18 cellular contexts compared by ENCODE assay signal in the genomic region with DNA sequence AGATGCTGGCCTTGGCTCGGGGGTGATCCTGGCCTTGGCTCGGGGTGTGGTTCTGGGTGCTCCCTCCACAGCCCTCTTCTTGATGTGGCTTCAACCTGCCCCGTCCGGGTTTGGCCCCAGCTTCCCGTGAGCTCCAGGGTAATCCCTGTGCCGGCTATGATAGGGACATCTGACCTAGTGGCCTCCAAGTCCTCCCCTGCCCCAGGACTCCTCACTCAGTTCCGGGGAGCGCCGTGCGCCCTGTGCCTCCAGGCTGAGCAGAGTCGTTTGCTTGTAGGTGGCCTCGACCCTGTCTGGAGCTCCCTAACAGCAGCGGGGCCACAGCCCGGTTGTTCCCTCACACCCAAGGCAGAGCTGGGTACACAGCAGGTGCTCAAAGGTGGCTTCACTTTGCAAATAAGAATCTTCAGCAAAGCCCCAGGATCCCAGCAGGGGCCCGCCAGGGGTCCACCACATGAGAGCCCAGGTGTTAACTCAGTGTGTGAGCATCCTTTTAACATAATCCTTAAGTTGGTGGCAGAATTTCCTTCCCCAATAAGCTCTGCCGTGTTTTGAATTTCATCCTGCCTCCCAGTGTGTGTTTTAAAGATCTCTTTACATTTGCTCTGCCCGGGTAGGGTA. TPM values are rescaled to one million over a fixed set of nuclear protein-coding genes. Genes with fewer than 3 reads are reported as not detected.
DNase-seq lines count a peak whose midpoint lies in the region; ATAC-seq, FAIRE-seq and TF ChIP-seq lines count a peak whose summit lies in the region.
"Had no signal": no experiment of that assay in that cellular context is flagged by ENCODE, and none has a peak within 500 bp of the region (broad histone marks: within the 10 kb centered on the region; RNA-seq: fewer than 3 reads in every experiment).

No MANE protein-coding gene starts in this region.

- TF ChIP-seq EP300 in A549 (IDR thresholded peaks at IDR 0.05): no peak

- DNase-seq in A549 (ENCODE audit: low read depth in 1 of 2, low spot score in 1 of 2) (no peak), Peyer's patch (peak in 2 of 3 donors; percentile 3 to 41), islet precursor cell (peak; percentile 38), DMS53 treated with DMSO at 0.1 percent for 48 hours (lab: John Stamatoyannopoulos, UW; ENCODE audit: unreplicated experiment) (no peak), MV-4-11 (lab: John Stamatoyannopoulos, UW) (no peak), NCI-H2107 (lab: John Stamatoyannopoulos, UW) (no peak)
- DNase-seq: C1 segment of cervical spinal cord; GDM1; NCI-H1092 treated with DMSO at 0.1 percent for 48 hours; NCI-H1694 treated with DMSO at 0.1 percent for 48 hours; NCI-H226; NCI-H526 treated with DMSO at 0.1 percent for 48 hours; NK-92 treated with Interleukin-12 subunit alpha and Interleukin-12 subunit beta, amount 100 ng/mL, for 24 hours had no signal

- 48% methylated on average over 16 of the region's 17 CpGs for WGBS in A549 (ENCODE audit: missing lambda C conversion rate)

- H3K4me3 ChIP-seq in A549: no peak overlapping the region
- no peak overlapping the region for H3K4me3 ChIP-seq in Peyer's patch
- H3K4me3 ChIP-seq: GM12878 had no signal

- H3K9me3 ChIP-seq in A549 (peaks cover 24% of the 10 kb centered on the region; the same call in 2 of the 3 replicates), Peyer's patch (peaks cover 0 to 8% (median 0%) of the 10 kb centered on the region in 4 donors)

- no peaks in the 10 kb centered on the region for H3K27me3 ChIP-seq in Peyer's patch

- no peaks in the 10 kb centered on the region for H3K4me1 ChIP-seq in A549
- no peaks in the 10 kb centered on the region for H3K4me1 ChIP-seq in Peyer's patch

- H3K4me1 Mint-ChIP-seq in stimulated activated memory B cell treated with anti-CD40 and anti-IgM and Interleukin-4, amounts not matched to agents 10 μg/mL and 1 μg/mL and 100 μg/mL, for 72 hours: no peaks in the 10 kb centered on the region

- no peak overlapping the region for H3K27ac Mint-ChIP-seq in stimulated activated memory B cell treated with anti-CD40 and anti-IgM and Interleukin-4, amounts not matched to agents 10 μg/mL and 1 μg/mL and 100 μg/mL, for 72 hours

- H3K4me3 Mint-ChIP-seq in stimulated activated memory B cell treated with anti-CD40 and anti-IgM and Interleukin-4, amounts not matched to agents 10 μg/mL and 1 μg/mL and 100 μg/mL, for 72 hours: no peak overlapping the region

- FAIRE-seq in A549 (lab: Jason Lieb, UNC): no peak
- FAIRE-seq: GM12878, H54, HepG2 had no signal

- H3K36me3 Mint-ChIP-seq in stimulated activated memory B cell treated with anti-CD40 and anti-IgM and Interleukin-4, amounts not matched to agents 10 μg/mL and 1 μg/mL and 100 μg/mL, for 72 hours: no peaks in the 10 kb centered on the region

- H3K36me3 ChIP-seq in Peyer's patch: no peaks in the 10 kb centered on the region

- TF ChIP-seq RAD21 in A549 (conservative IDR thresholded peaks at IDR 0.05 in 1 of 2, IDR thresholded peaks at IDR 0.05 in 1 of 2): no peak

- peak; percentile 22 to 28; a peak in 4 of 6 replicates for ATAC-seq in A549
- ATAC-seq in stimulated activated memory B cell treated with anti-CD40 and anti-IgM and Interleukin-4, amounts not matched to agents 10 μg/mL and 1 μg/mL and 100 μg/mL, for 72 hours: peak; percentile 10
- ATAC-seq: GM12878, HepG2 had no signal

- H3K4me2 ChIP-seq in A549: no peak overlapping the region
- H3K4me2 ChIP-seq: KMS-11 had no signal

- TF ChIP-seq POLR2A in A549 (IDR thresholded peaks at IDR 0.05; ENCODE audit: low read length) (no peak), Peyer's patch (IDR thresholded peaks at IDR 0.05) (no peak)

- CTCF ChIA-PET in A549 (lab: Yijun Ruan, JAX): no interaction called here

- POLR2A ChIA-PET in A549 (lab: Yijun Ruan, JAX): no interaction called here

- TF ChIP-seq CTCF in A549 (IDR thresholded peaks at IDR 0.05) (no peak), Peyer's patch (IDR thresholded peaks at IDR 0.05) (no peak)

- H3K27ac ChIP-seq in A549 (no peak overlapping the region), Peyer's patch (no peak overlapping the region)
- H3K27ac ChIP-seq: KMS-11 had no signal

- peaks cover 30% of the 10 kb centered on the region for H3K9me3 Mint-ChIP-seq in stimulated activated memory B cell treated with anti-CD40 and anti-IgM and Interleukin-4, amounts not matched to agents 10 μg/mL and 1 μg/mL and 100 μg/mL, for 72 hours

- peaks cover 81% of the 10 kb centered on the region for H3K27me3 Mint-ChIP-seq in stimulated activated memory B cell treated with anti-CD40 and anti-IgM and Interleukin-4, amounts not matched to agents 10 μg/mL and 1 μg/mL and 100 μg/mL, for 72 hours

TF ChIP-seq in A549, 52 proteins besides CTCF, POLR2A, EP300 and RAD21:
- TF ChIP-seq CHD2 (IDR thresholded peaks at IDR 0.05; ENCODE audit: low read length, partially characterized antibody) (no peak), FOSB (CRISPR knock-in tag; IDR thresholded peaks at IDR 0.05) (no peak), HEYL (CRISPR knock-in tag; IDR thresholded peaks at IDR 0.05) (no peak), KDM1A (IDR thresholded peaks at IDR 0.05; ENCODE audit: low read depth) (no peak), JUN (IDR thresholded peaks at IDR 0.05) (no peak), RFX5 (IDR thresholded peaks at IDR 0.05) (no peak)
- TF ChIP-seq, protein P1, sequence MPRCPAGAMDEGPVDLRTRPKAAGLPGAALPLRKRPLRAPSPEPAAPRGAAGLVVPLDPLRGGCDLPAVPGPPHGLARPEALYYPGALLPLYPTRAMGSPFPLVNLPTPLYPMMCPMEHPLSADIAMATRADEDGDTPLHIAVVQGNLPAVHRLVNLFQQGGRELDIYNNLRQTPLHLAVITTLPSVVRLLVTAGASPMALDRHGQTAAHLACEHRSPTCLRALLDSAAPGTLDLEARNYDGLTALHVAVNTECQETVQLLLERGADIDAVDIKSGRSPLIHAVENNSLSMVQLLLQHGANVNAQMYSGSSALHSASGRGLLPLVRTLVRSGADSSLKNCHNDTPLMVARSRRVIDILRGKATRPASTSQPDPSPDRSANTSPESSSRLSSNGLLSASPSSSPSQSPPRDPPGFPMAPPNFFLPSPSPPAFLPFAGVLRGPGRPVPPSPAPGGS (IDR thresholded peaks at IDR 0.05): no peak
- TF ChIP-seq, protein P2, sequence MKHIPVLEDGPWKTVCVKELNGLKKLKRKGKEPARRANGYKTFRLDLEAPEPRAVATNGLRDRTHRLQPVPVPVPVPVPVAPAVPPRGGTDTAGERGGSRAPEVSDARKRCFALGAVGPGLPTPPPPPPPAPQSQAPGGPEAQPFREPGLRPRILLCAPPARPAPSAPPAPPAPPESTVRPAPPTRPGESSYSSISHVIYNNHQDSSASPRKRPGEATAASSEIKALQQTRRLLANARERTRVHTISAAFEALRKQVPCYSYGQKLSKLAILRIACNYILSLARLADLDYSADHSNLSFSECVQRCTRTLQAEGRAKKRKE (CRISPR knock-in tag; IDR thresholded peaks at IDR 0.05; ENCODE audit: low read depth): no peak
- TF ChIP-seq, protein P3, sequence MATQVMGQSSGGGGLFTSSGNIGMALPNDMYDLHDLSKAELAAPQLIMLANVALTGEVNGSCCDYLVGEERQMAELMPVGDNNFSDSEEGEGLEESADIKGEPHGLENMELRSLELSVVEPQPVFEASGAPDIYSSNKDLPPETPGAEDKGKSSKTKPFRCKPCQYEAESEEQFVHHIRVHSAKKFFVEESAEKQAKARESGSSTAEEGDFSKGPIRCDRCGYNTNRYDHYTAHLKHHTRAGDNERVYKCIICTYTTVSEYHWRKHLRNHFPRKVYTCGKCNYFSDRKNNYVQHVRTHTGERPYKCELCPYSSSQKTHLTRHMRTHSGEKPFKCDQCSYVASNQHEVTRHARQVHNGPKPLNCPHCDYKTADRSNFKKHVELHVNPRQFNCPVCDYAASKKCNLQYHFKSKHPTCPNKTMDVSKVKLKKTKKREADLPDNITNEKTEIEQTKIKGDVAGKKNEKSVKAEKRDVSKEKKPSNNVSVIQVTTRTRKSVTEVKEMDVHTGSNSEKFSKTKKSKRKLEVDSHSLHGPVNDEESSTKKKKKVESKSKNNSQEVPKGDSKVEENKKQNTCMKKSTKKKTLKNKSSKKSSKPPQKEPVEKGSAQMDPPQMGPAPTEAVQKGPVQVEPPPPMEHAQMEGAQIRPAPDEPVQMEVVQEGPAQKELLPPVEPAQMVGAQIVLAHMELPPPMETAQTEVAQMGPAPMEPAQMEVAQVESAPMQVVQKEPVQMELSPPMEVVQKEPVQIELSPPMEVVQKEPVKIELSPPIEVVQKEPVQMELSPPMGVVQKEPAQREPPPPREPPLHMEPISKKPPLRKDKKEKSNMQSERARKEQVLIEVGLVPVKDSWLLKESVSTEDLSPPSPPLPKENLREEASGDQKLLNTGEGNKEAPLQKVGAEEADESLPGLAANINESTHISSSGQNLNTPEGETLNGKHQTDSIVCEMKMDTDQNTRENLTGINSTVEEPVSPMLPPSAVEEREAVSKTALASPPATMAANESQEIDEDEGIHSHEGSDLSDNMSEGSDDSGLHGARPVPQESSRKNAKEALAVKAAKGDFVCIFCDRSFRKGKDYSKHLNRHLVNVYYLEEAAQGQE (IDR thresholded peaks at IDR 0.05): no peak
- TF ChIP-seq, protein P4, sequence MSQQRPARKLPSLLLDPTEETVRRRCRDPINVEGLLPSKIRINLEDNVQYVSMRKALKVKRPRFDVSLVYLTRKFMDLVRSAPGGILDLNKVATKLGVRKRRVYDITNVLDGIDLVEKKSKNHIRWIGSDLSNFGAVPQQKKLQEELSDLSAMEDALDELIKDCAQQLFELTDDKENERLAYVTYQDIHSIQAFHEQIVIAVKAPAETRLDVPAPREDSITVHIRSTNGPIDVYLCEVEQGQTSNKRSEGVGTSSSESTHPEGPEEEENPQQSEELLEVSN (IDR thresholded peaks at IDR 0.05; ENCODE audit: borderline replicate concordance, low read depth): no peak

RNA-seq across cellular contexts. Expression of a gene that starts 32.3 kb away (rescaled TPM):
- 10.5 and 11.1 TPM in 2 replicates for polyA plus RNA-seq in A549 (2011; rRNA removed)
- polyA plus RNA-seq in A549 (2012; cell fraction: cytosol; rRNA removed): 18.5 and 18.8 TPM in 2 replicates
- polyA plus RNA-seq in A549 (2012; cell fraction: nucleus; rRNA removed): 31.0 and 35.4 TPM in 2 replicates
- polyA plus RNA-seq in A549 (2017; fragmentation: RNase III; extraction: RNeasy Plus Mini Kit Qiagen cat#74134 plus additional on column Dnase treatment): 10.6 to 10.8 TPM (median 10.8 TPM) in 3 replicates
- polyA minus RNA-seq in A549 (2011; rRNA and poly(A)+ RNA removed): 16.0 and 18.1 TPM in 2 replicates
- 10 to 100 TPM in 1 of 4 donors, 1 to 10 TPM in 3; 2.2 to 33.8 (median 4.5) TPM for total RNA-seq in Peyer's patch

RNA-seq across cellular contexts. Expression of a gene that starts 55.6 kb away (rescaled TPM):
- polyA plus RNA-seq in A549 (2011; rRNA removed): 1.3 and 1.5 TPM in 2 replicates
- polyA plus RNA-seq in A549 (2012; cell fraction: cytosol; rRNA removed): 1.5 and 2.7 TPM in 2 replicates
- polyA plus RNA-seq in A549 (2012; cell fraction: nucleus; rRNA removed): 2.2 TPM in 2 replicates
- polyA plus RNA-seq in A549 (2017; fragmentation: RNase III; extraction: RNeasy Plus Mini Kit Qiagen cat#74134 plus additional on column Dnase treatment): 1.3 TPM in 3 replicates
- polyA minus RNA-seq in A549 (2011; rRNA and poly(A)+ RNA removed): 0.17 and 0.34 TPM in 2 replicates
- total RNA-seq in Peyer's patch: 100 to 1,000 TPM in 3 of 4 donors, 10 to 100 TPM in 1; 16.5 to 320 (median 283) TPM

Comparison
In these comparisons a context has a peak if more than half of its experiments do, and no peak if none do; other contexts are left out.
1. DNase-seq: peak in Peyer's patch (2 of 3) and islet precursor cell (single experiment); none in A549 (0 of 2), DMS53 treated with DMSO at 0.1 percent for 48 hours (single experiment), MV-4-11 (single experiment) and NCI-H2107 (single experiment).